Comparison of ENCODE assay signal across 28 cellular contexts in the genomic region with DNA sequence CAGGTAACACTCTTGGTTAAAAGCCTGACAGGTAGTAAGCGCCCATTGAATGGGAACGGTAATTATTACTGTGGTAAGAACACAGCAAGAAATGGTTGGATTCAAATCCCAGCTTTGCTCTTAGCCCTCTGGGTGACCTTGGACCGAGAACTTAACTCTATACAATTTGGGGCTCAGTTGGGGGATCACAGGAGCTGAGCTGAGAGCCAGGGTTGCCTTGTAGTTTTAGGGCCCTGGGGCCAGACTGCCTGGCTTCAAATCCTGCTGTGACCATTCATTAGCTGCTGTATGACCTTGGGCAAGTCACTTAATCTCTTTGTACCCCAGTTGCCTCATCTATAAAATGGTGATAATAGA.
"Had no signal": no experiment of that assay in that cellular context is flagged by ENCODE, and none has a peak within 500 bp of the region (broad histone marks: within the 10 kb centered on the region; RNA-seq: fewer than 3 reads in every experiment).

No MANE protein-coding gene starts in this region.

- H3K36me3 ChIP-seq: adrenal gland, heart right ventricle, left ventricle myocardium inferior, thoracic aorta had no signal

- H3K9me3 ChIP-seq: adrenal gland, body of pancreas, psoas muscle, thoracic aorta had no signal

- H3K36me3 Mint-ChIP-seq: activated CD4-positive, alpha-beta memory T cell treated with anti-CD3 and anti-CD28 coated beads for 36 hours; activated naive CD8-positive, alpha-beta T cell treated with anti-CD3 and anti-CD28 coated beads for 36 hours; mesothelial cell of epicardium; naive thymus-derived CD4-positive, alpha-beta T cell had no signal

- H2AFZ ChIP-seq: parathyroid adenoma had no signal

- H3K4me3 Mint-ChIP-seq: activated CD4-positive, alpha-beta memory T cell treated with anti-CD3 and anti-CD28 coated beads for 36 hours; activated CD4-positive, alpha-beta T cell treated with anti-CD3 and anti-CD28 coated beads, Interleukin-2, amount 10 ng/mL, durations not matched to agents 24 days and 14 days; activated naive CD4-positive, alpha-beta T cell treated with anti-CD3 and anti-CD28 coated beads for 36 hours; activated naive CD8-positive, alpha-beta T cell treated with anti-CD3 and anti-CD28 coated beads for 36 hours; mesothelial cell of epicardium; naive thymus-derived CD4-positive, alpha-beta T cell; neural crest cell; T-helper 17 cell had no signal

- H3K79me2 ChIP-seq: parathyroid adenoma had no signal

- H3K9me3 Mint-ChIP-seq: activated CD4-positive, alpha-beta memory T cell treated with anti-CD3 and anti-CD28 coated beads for 36 hours; activated CD4-positive, alpha-beta T cell treated with anti-CD3 and anti-CD28 coated beads, Interleukin-2, amount 10 ng/mL, durations not matched to agents 24 days and 14 days; activated naive CD4-positive, alpha-beta T cell treated with anti-CD3 and anti-CD28 coated beads for 36 hours; activated naive CD8-positive, alpha-beta T cell treated with anti-CD3 and anti-CD28 coated beads for 36 hours; neural crest cell had no signal

- H3K4me1 ChIP-seq: body of pancreas, parathyroid adenoma, psoas muscle had no signal

- H3K4me3 ChIP-seq: adrenal gland, body of pancreas, coronary artery, dorsolateral prefrontal cortex, heart right ventricle, left ventricle myocardium inferior, psoas muscle, thoracic aorta had no signal

- H3K27ac ChIP-seq: adrenal gland, body of pancreas, coronary artery, dorsolateral prefrontal cortex, left ventricle myocardium inferior, parathyroid adenoma, psoas muscle, thoracic aorta had no signal

- DNase-seq: activated CD4-positive, alpha-beta memory T cell treated with anti-CD3 and anti-CD28 coated beads for 36 hours; activated CD4-positive, alpha-beta T cell treated with anti-CD3 and anti-CD28 coated beads, Interleukin-2, amount 10 ng/mL, durations not matched to agents 24 days and 14 days; activated CD4-positive, CD25-positive, alpha-beta regulatory T cell treated with anti-CD3 and anti-CD28 coated beads, Interleukin-2, amount 50 U/mL, for 72 hours; activated effector memory CD4-positive, alpha-beta T cell treated with Interleukin-2 at 50 U/mL for 16 hours; activated naive CD4-positive, alpha-beta T cell treated with anti-CD3 and anti-CD28 coated beads for 36 hours; activated naive CD8-positive, alpha-beta T cell treated with anti-CD3 and anti-CD28 coated beads for 36 hours; activated T-cell treated with anti-CD3 and anti-CD28 coated beads for 4 hours; cerebellar nuclear complex; dorsolateral prefrontal cortex; effector memory CD4-positive, alpha-beta T cell; erythroblast; foreskin fibroblast; left ventricle myocardium inferior; naive thymus-derived CD4-positive, alpha-beta T cell; nucleus accumbens; psoas muscle; stimulated activated naive CD8-positive, alpha-beta T cell treated with anti-CD3 and anti-CD28 coated beads, Interleukin-15, Interleukin-2, amounts not matched to agents 100 U/mL and 50 U/mL, for 24 hours; T-helper 17 cell; T1000; trophoblast cell had no signal

- H3K27me3 ChIP-seq: adrenal gland, body of pancreas, dorsolateral prefrontal cortex, heart right ventricle had no signal

- ATAC-seq: body of pancreas; naive thymus-derived CD4-positive, alpha-beta T cell; psoas muscle; stimulated activated naive CD8-positive, alpha-beta T cell treated with anti-CD3 and anti-CD28 coated beads, Interleukin-15, Interleukin-2, amounts not matched to agents 100 U/mL and 50 U/mL, for 24 hours; T-helper 17 cell had no signal

- H3K4me1 Mint-ChIP-seq: activated CD4-positive, alpha-beta T cell treated with anti-CD3 and anti-CD28 coated beads, Interleukin-2, amount 10 ng/mL, durations not matched to agents 24 days and 14 days; naive thymus-derived CD4-positive, alpha-beta T cell; T-helper 17 cell had no signal

- H3K27ac Mint-ChIP-seq: activated CD4-positive, alpha-beta memory T cell treated with anti-CD3 and anti-CD28 coated beads for 36 hours; activated CD4-positive, alpha-beta T cell treated with anti-CD3 and anti-CD28 coated beads, Interleukin-2, amount 10 ng/mL, durations not matched to agents 24 days and 14 days; activated naive CD4-positive, alpha-beta T cell treated with anti-CD3 and anti-CD28 coated beads for 36 hours; activated naive CD8-positive, alpha-beta T cell treated with anti-CD3 and anti-CD28 coated beads for 36 hours; naive thymus-derived CD4-positive, alpha-beta T cell; T-helper 17 cell had no signal
